ENCODE assay signal across 9 cellular contexts in genomic region chr22:23541849-23542281, GRCh38. TPM values are rescaled to one million over a fixed set of nuclear protein-coding genes. Genes with fewer than 3 reads are reported as not detected.
A peak's percentile ranks its signal among the peaks of the same experiment; 100 is the strongest.
DNase-seq lines count a peak whose midpoint lies in the region; ATAC-seq and TF ChIP-seq lines count a peak whose summit lies in the region.
"Not testable (repeated sequence)": the region's sequence is repeated elsewhere in the genome, so short reads cannot be mapped to it uniquely, and the experiment has no call there.
"Had no signal": no experiment of that assay in that cellular context is flagged by ENCODE, and none has a peak within 500 bp of the region (broad histone marks: within the 10 kb centered on the region; RNA-seq: fewer than 3 reads in every experiment).

No MANE protein-coding gene starts in this region.

- ATAC-seq in left lung: not testable (repeated sequence)
- peak in 1 of 4 donors; percentile 56 for ATAC-seq in psoas muscle

- WGBS in psoas muscle, 3 donors: 2 to 5% (median 3%) methylated on average over 7 of the region's 7 CpGs

- H3K4me2 ChIP-seq in KMS-11: not testable (repeated sequence)

- H3K27ac ChIP-seq in KMS-11, Peyer's patch, ascending aorta, left lung, psoas muscle: not testable (repeated sequence)

- H3K9ac ChIP-seq in KMS-11: not testable (repeated sequence)

- not testable (repeated sequence) for H2AFZ ChIP-seq in KMS-11 (ENCODE audit: low read depth)

- intact Hi-C loops in ascending aorta (cut with DNase I): loop anchor here (5.0 kb wide), 1 partner anchor 305 kb away; no protein-coding TSS in a partner anchor
- intact Hi-C loops in left lung (cut with DNase I): loop anchor here in 1 of 2 donors (10.0 kb wide), 1 partner anchor 303 kb away; no protein-coding TSS in a partner anchor
- intact Hi-C loops in psoas muscle (cut with DNase I): loop anchor here (5.0 kb wide), 3 partner anchors 225 to 415 kb away; partner anchors contain the start of gene CHCHD10 (in 2 of the 2)

- H4K20me1 ChIP-seq in KMS-11 (ENCODE audit: insufficient read depth): not testable (repeated sequence)

- H3K36me3 ChIP-seq in KMS-11 (ENCODE audit: insufficient read depth); Peyer's patch; ascending aorta; left lung; psoas muscle (ENCODE audit: insufficient read depth in 1 of 2, low read depth in 1 of 2): not testable (repeated sequence)

- peak; percentile 30 for DNase-seq in EH (ENCODE audit: low read depth)
- DNase-seq in Peyer's patch; epithelial cell of proximal tubule (ENCODE audit: low read depth); left lung; psoas muscle: not testable (repeated sequence)
- DNase-seq in ascending aorta (ENCODE audit: low spot score in 2 of 2): peak in 1 of 2 donors; percentile 38

- H3K27me3 ChIP-seq in KMS-11 (ENCODE audit: insufficient read depth, low read depth); Peyer's patch; ascending aorta; left lung; psoas muscle (ENCODE audit: insufficient read depth in 3 of 3, low read length in 2 of 3): not testable (repeated sequence)

- not testable (repeated sequence) for H3K4me3 ChIP-seq in KMS-11 (IDR thresholded peaks at IDR 0.05; ENCODE audit: insufficient read depth, low read depth, low read length); Peyer's patch; ascending aorta; epithelial cell of proximal tubule (ENCODE audit: low read depth, low read length); left lung; psoas muscle

- peaks cover 12% of the 10 kb centered on the region for H3K4me1 ChIP-seq in KMS-11 (ENCODE audit: low read depth, poor library complexity, severe bottlenecking)
- not testable (repeated sequence) for H3K4me1 ChIP-seq in Peyer's patch, ascending aorta, left lung, psoas muscle

- peak; percentile 76 for TF ChIP-seq CTCF in KMS-11 (conservative IDR thresholded peaks at IDR 0.05; ENCODE audit: low read depth, low read length)
- TF ChIP-seq CTCF in Peyer's patch (IDR thresholded peaks at IDR 0.05): peak; percentile 45 to 61 (median 47)
- peak; percentile 36 to 63 (median 60) for TF ChIP-seq CTCF in ascending aorta (IDR thresholded peaks at IDR 0.05)
- TF ChIP-seq CTCF in epithelial cell of proximal tubule (conservative IDR thresholded peaks at IDR 0.05; ENCODE audit: low read depth, low read length): peak; percentile 54
- TF ChIP-seq CTCF in left lung (IDR thresholded peaks at IDR 0.05): peak; percentile 62 to 65
- TF ChIP-seq CTCF in psoas muscle (IDR thresholded peaks at IDR 0.05): peak; percentile 65

- not testable (repeated sequence) for H3K79me2 ChIP-seq in KMS-11 (ENCODE audit: insufficient read depth, low read depth)

- TF ChIP-seq POLR2A in Peyer's patch (IDR thresholded peaks at IDR 0.05): not testable (repeated sequence)

- not testable (repeated sequence) for H3K9me3 ChIP-seq in Peyer's patch, ascending aorta, left lung, psoas muscle

RNA-seq across cellular contexts. Expression of gene IGLL1, which starts 38.2 kb away (rescaled TPM):
- not detected for total RNA-seq in Peyer's patch
- not detected for total RNA-seq in ascending aorta
- not detected in 2 replicates for total RNA-seq in epithelial cell of proximal tubule
- not detected for total RNA-seq in left lung
- not detected for total RNA-seq in psoas muscle
- not detected for polyA plus RNA-seq in psoas muscle
- total RNA-seq: naive thymus-derived CD8-positive, alpha-beta T cell; T-helper 17 cell had no signal
- polyA plus RNA-seq: naive thymus-derived CD8-positive, alpha-beta T cell had no signal
